Comparison of ENCODE assay signal across 9 cellular contexts in the genomic region with DNA sequence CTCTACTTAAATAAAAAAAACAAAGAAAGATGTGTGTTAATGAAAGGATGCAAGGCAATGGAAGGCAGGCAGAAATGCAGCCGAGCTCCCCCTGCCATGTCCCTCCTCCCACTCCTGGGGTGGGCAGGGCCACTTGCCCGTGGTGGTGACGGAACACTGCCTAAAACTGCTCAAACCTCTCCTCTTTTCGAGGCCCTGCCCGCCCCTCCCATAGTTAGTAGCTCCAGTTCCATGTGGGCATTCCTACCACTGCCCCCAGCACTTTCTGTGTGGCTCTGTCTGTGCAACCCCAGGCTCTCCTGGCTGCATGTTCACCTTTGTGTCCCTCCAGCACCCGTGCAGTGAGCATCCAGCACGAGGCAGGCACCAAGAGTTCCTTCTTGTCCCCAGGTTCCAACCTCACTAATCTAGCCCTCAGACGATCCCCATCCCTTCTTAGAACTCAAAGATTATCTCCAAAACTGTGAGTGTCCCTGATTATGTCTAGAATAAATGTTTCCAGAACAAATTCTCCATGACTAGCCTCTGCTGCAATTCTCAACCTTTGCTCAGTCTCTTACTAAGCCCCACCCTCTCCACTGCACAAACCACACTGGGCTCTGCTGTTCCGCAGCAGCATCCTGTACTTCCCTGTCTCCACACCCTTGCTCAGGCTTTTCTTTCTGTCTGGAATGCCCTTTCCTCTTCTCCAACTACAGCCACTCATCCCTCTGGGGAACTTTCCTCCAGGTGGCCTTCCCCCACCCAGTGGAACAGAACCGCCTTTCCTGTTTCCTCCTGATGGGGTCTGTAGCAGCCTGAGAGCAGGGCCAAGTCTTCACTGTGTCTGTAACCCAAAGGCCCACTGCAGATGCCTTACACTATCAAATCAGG. TPM values are rescaled to one million over a fixed set of nuclear protein-coding genes. Genes with fewer than 3 reads are reported as not detected.
DNase-seq lines count a peak whose midpoint lies in the region; ATAC-seq and TF ChIP-seq lines count a peak whose summit lies in the region.
"Had no signal": no experiment of that assay in that cellular context is flagged by ENCODE, and none has a peak within 500 bp of the region (broad histone marks: within the 10 kb centered on the region; RNA-seq: fewer than 3 reads in every experiment).

No MANE protein-coding gene starts in this region.

- H3K27me3 ChIP-seq in Caco-2 (replicated peaks; ENCODE audit: control insufficient read depth, insufficient read depth, low read length) (no peaks in the 10 kb centered on the region), esophagus squamous epithelium (no peaks in the 10 kb centered on the region), neural progenitor cell (no peaks in the 10 kb centered on the region)
- H3K27me3 ChIP-seq: uterus had no signal

- no peaks in the 10 kb centered on the region for H3K79me2 ChIP-seq in neural progenitor cell (ENCODE audit: low read depth)

- no peak overlapping the region for H3K4me2 ChIP-seq in neural progenitor cell

- peaks cover 46% of the 10 kb centered on the region for H3K4me1 Mint-ChIP-seq in Caco-2 (ENCODE audit: low read depth, unreplicated experiment)
- H3K4me1 Mint-ChIP-seq in neural progenitor cell: peaks cover 10% of the 10 kb centered on the region

- H3K36me3 ChIP-seq in Caco-2 (ENCODE audit: control insufficient read depth, insufficient read depth, low read length): no peaks in the 10 kb centered on the region; the same call in 1 of the 2 replicates
- H3K36me3 ChIP-seq in esophagus squamous epithelium: peaks cover 0 to 16% (median 0%) of the 10 kb centered on the region in 3 donors
- no peaks in the 10 kb centered on the region for H3K36me3 ChIP-seq in neural progenitor cell
- H3K36me3 ChIP-seq: uterus had no signal

- peak overlapping the region; percentile 4 to 76 (median 61) for H3K27ac ChIP-seq in esophagus squamous epithelium
- no peak overlapping the region for H3K27ac ChIP-seq in neural progenitor cell

- H3K27me3 Mint-ChIP-seq in Caco-2 (ENCODE audit: insufficient read depth, unreplicated experiment): no peaks in the 10 kb centered on the region
- H3K27me3 Mint-ChIP-seq in neural progenitor cell (ENCODE audit: insufficient read depth, low read depth): peaks cover 3% of the 10 kb centered on the region

- TF ChIP-seq CTCF in Caco-2 (IDR thresholded peaks at IDR 0.05; ENCODE audit: insufficient read depth in 1 of 2, low read depth in 1 of 2, low read length in 1 of 2, severe bottlenecking in 1 of 2, unreplicated experiment in 1 of 2): no peak
- no peak for TF ChIP-seq CTCF in esophagus squamous epithelium (IDR thresholded peaks at IDR 0.05)
- TF ChIP-seq CTCF in neural progenitor cell (IDR thresholded peaks at IDR 0.05): no peak

- H3K9me3 Mint-ChIP-seq in Caco-2 (ENCODE audit: unreplicated experiment) (no peaks in the 10 kb centered on the region), neural progenitor cell (no peaks in the 10 kb centered on the region)

- H3K4me1 ChIP-seq in Caco-2: peaks cover 71% of the 10 kb centered on the region
- H3K4me1 ChIP-seq in esophagus squamous epithelium: peaks cover 13 to 83% (median 28%) of the 10 kb centered on the region in 3 donors
- H3K4me1 ChIP-seq in neural progenitor cell: peaks cover 5% of the 10 kb centered on the region
- H3K4me1 ChIP-seq: uterus had no signal

- H3K9ac ChIP-seq in neural progenitor cell: no peak overlapping the region

- POLR2A ChIA-PET in Caco-2 (lab: Charles Lee): no interaction called here

- H3F3A ChIP-seq in neural progenitor cell (ENCODE audit: low read depth): peaks cover 3% of the 10 kb centered on the region

- intact Hi-C loops in Caco-2 (cut with micrococcal nuclease; ENCODE audit: unreplicated experiment) (loop anchor here (2.0 to 5.0 kb wide), 3 partner anchors 18 to 131 kb away; partner anchors contain the start of gene EHD4), esophagus squamous epithelium (cut with DNase I) (no loop called here)

- CTCF ChIA-PET in Caco-2 (lab: Charles Lee): no interaction called here

- H2AFZ ChIP-seq in neural progenitor cell (replicated peaks): no peak overlapping the region

- H3K4me3 ChIP-seq in Caco-2 (ENCODE audit: low read depth, low read length) (no peak overlapping the region), esophagus squamous epithelium (no peak overlapping the region), neural progenitor cell (no peak overlapping the region)
- H3K4me3 ChIP-seq: uterus had no signal

- no peak for TF ChIP-seq POLR2A in esophagus squamous epithelium (IDR thresholded peaks at IDR 0.05)

- DNase-seq in Caco-2 (peak in 1 of 2 experiments; percentile 41), RPMI7951 (ENCODE audit: low read depth) (peak; percentile 45), esophagus squamous epithelium (lab: John Stamatoyannopoulos, UW) (no peak), neural progenitor cell (ENCODE audit: low spot score) (no peak), globus pallidus (ENCODE audit: low spot score) (no peak), NCI-H1417 (lab: John Stamatoyannopoulos, UW) (no peak), NCI-H446 treated with DMSO at 0.1 percent for 48 hours (lab: John Stamatoyannopoulos, UW) (no peak)
- DNase-seq: uterus had no signal

- ATAC-seq in GM18511 (IDR thresholded peaks at IDR 0.05; ENCODE audit: unreplicated experiment): no peak

- H3K36me3 Mint-ChIP-seq in Caco-2 (ENCODE audit: insufficient read depth, unreplicated experiment) (peaks cover 49% of the 10 kb centered on the region), neural progenitor cell (no peaks in the 10 kb centered on the region)

- no TSS peak for BruUV-seq in Caco-2 (replicated peaks; lab: Mats Ljungman, UMichigan)

- H4K20me1 ChIP-seq in neural progenitor cell (ENCODE audit: low read depth): no peaks in the 10 kb centered on the region

- H3K4me3 Mint-ChIP-seq in Caco-2 (ENCODE audit: unreplicated experiment) (peak overlapping the region; percentile 23), neural progenitor cell (no peak overlapping the region)

- 66 to 72% methylated on average over 10 of the region's 10 CpGs for WGBS in esophagus squamous epithelium, 2 donors

- H3K9me3 ChIP-seq in Caco-2 (no peaks in the 10 kb centered on the region), esophagus squamous epithelium (no peaks in the 10 kb centered on the region), neural progenitor cell (ENCODE audit: low read depth) (no peaks in the 10 kb centered on the region)
- H3K9me3 ChIP-seq: uterus had no signal

- peak overlapping the region; percentile 62 for H3K27ac Mint-ChIP-seq in Caco-2 (ENCODE audit: unreplicated experiment)
- peak overlapping the region; percentile 9 for H3K27ac Mint-ChIP-seq in neural progenitor cell

RNA-seq across cellular contexts. Expression of gene SPTBN5, which starts 32.6 kb away (rescaled TPM):
- total RNA-seq in Caco-2 (2022) (2.3 and 2.5 TPM in 2 replicates), esophagus squamous epithelium (1 to 10 TPM; 1.9 to 4.4 (median 3.4) TPM), neural progenitor cell (ENCODE audit: low replicate concordance) (0.15 TPM in 1 of 2 replicates, not detected in the other)
- total RNA-seq in RPMI7951 (2014; rRNA removed; shearing (Covaris generic)): 1.7 and 1.9 TPM in 2 replicates

RNA-seq across cellular contexts. Expression of gene EHD4, which starts 45.9 kb away (rescaled TPM):
- total RNA-seq in Caco-2 (2022) (31.6 TPM in 2 replicates), esophagus squamous epithelium (10 to 100 TPM; 25.4 to 45.3 (median 27.8) TPM), neural progenitor cell (ENCODE audit: low replicate concordance) (6.9 and 11.9 TPM in 2 replicates)
- 35.3 and 43.4 TPM in 2 replicates for total RNA-seq in RPMI7951 (2014; rRNA removed; shearing (Covaris generic))
